Comparison of ENCODE assay signal across 12 cellular contexts in the genomic region with DNA sequence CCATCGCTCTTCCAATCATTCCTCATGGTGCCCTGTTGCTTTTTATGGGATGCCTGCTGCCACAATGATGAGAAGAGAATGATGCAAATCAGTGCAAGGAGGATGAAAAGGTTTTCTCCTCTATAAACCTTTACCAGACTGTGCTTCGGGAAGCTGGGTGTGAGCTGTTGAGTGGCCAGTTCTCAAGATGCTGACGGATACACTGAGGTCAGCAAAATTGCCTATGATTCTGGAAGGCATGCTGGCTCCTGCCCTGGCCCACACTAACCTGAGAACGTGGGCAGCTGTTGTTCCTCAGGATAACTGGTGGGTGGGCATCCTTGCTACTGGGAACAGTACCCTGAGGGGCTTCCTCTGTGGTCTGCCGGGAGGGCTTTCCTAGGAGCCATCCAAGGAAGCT. TPM values are rescaled to one million over a fixed set of nuclear protein-coding genes. Genes with fewer than 3 reads are reported as not detected.
"Had no signal": no experiment of that assay in that cellular context is flagged by ENCODE, and none has a peak within 500 bp of the region (broad histone marks: within the 10 kb centered on the region; RNA-seq: fewer than 3 reads in every experiment).

No MANE protein-coding gene starts in this region.

- H3K4me2 ChIP-seq: GM23338 had no signal

- H2AFZ ChIP-seq: GM23248, GM23338 had no signal

- H3K36me3 ChIP-seq: HAP-1 had no signal

- H3K4me3 ChIP-seq: GM23248, GM23338, HAP-1 had no signal

- H3K9me3 ChIP-seq: HAP-1 had no signal

- ATAC-seq: HCT116 had no signal

- H3K4me1 ChIP-seq: HAP-1 had no signal

- DNase-seq: GM23248, GOT3, H9, HCEC 1CT, HFFc6 had no signal

- H3K27ac ChIP-seq: GM23248 had no signal

- H3K9ac ChIP-seq: GM23248 had no signal

- FAIRE-seq: H1, H54 had no signal

RNA-seq across cellular contexts. Expression of a gene that starts 0.8 kb away (rescaled TPM):
- total RNA-seq: GM23248, GM23338, H1, H4, H7, H9, HFFc6 had no signal
- polyA plus RNA-seq: GM23248, GM23338 had no signal

RNA-seq across cellular contexts. Expression of a gene that starts 34.8 kb away (rescaled TPM):
- total RNA-seq: GM23248, GM23338, H1, H4, H7, H9, HFFc6 had no signal
- polyA plus RNA-seq: GM23248, GM23338, H1 had no signal
